8 cellular contexts compared by ENCODE assay signal in genomic region chr5:177403826-177404640, GRCh38. TPM values are rescaled to one million over a fixed set of nuclear protein-coding genes. Genes with fewer than 3 reads are reported as not detected.
A peak's percentile ranks its signal among the peaks of the same experiment; 100 is the strongest.
DNase-seq lines count a peak whose midpoint lies in the region; ATAC-seq and TF ChIP-seq lines count a peak whose summit lies in the region.

No MANE protein-coding gene starts in this region.

- H3K79me2 ChIP-seq in hepatocyte = no peaks in the 10 kb centered on the region

- in situ Hi-C loops in GM13976 (cut with MboI; ENCODE audit: low sequenced_read_pairs, unreplicated experiment) = loop anchor here (10.0 kb wide), 1 partner anchor 51 kb away; no protein-coding TSS in a partner anchor

- H3K4me3 ChIP-seq in HFF-Myc (replicated peaks; ENCODE audit: low read depth, low read length) = peak overlapping the region; percentile 50
- peak overlapping the region; percentile 66 for H3K4me3 ChIP-seq in hepatocyte
- H3K4me3 ChIP-seq in retinal pigment epithelial cell (ENCODE audit: low read length) = peak overlapping the region; percentile 48

- WGBS in hepatocyte (ENCODE audit: low lambda C conversion rate, missing lambda C conversion rate) = 2% methylated on average over 72 of the region's 89 CpGs

- H3K9me3 ChIP-seq in T-helper 17 cell (ENCODE audit: control insufficient read depth, low read length, poor library complexity, severe bottlenecking) = no peaks in the 10 kb centered on the region
- no peaks in the 10 kb centered on the region for H3K9me3 ChIP-seq in hepatocyte (ENCODE audit: low read depth)

- H3K36me3 ChIP-seq in hepatocyte (replicated peaks; ENCODE audit: insufficient read depth, low read depth) = no peaks in the 10 kb centered on the region

- H4K20me1 ChIP-seq in hepatocyte (ENCODE audit: insufficient read depth, poor library complexity, severe bottlenecking) = no peaks in the 10 kb centered on the region

- peak; percentile 83 for ATAC-seq in T-helper 17 cell

- H3K36me3 Mint-ChIP-seq in T-helper 17 cell (ENCODE audit: low read depth) = no peaks in the 10 kb centered on the region

- H3K4me2 ChIP-seq in hepatocyte = peak overlapping the region; percentile 100

- DNase-seq in GM13976 (ENCODE audit: low spot score) (peak; percentile 96), HFF-Myc (ENCODE audit: extremely low read depth, low read depth) (no peak), NAMALWA (ENCODE audit: low spot score) (peak; percentile 78), T-helper 17 cell (peak; percentile 77 to 80 (median 79)), anterior cingulate cortex (lab: John Stamatoyannopoulos, UW) (peak in 50 of 58 donors; percentile 6 to 75 (median 52)), hepatocyte (ENCODE audit: low spot score) (peak; percentile 93), retinal pigment epithelial cell (ENCODE audit: low read depth) (no peak), NCI-H1048 (lab: John Stamatoyannopoulos, UW) (no peak)

- peak overlapping the region; percentile 85 for H3K27ac Mint-ChIP-seq in T-helper 17 cell

- peak overlapping the region; percentile 75 for H2AFZ ChIP-seq in hepatocyte

- no peaks in the 10 kb centered on the region for H3K9me2 ChIP-seq in hepatocyte (replicated peaks; ENCODE audit: insufficient read depth)

- TF ChIP-seq CTCF in GM13976 (IDR thresholded peaks at IDR 0.05; ENCODE audit: borderline replicate concordance, control extremely low read depth, extremely low read depth, insufficient read depth, missing control alignments) (peak; percentile 98), HFF-Myc (IDR thresholded peaks at IDR 0.05; ENCODE audit: low read depth, low read length, missing control alignments) (peak; percentile 68), hepatocyte (IDR thresholded peaks at IDR 0.05; ENCODE audit: poor library complexity) (peak; percentile 74), retinal pigment epithelial cell (conservative IDR thresholded peaks at IDR 0.05; ENCODE audit: low read depth, low read length) (peak; percentile 73)

- H3K4me1 Mint-ChIP-seq in T-helper 17 cell = peaks cover 19% of the 10 kb centered on the region

- no peaks in the 10 kb centered on the region for H3K27me3 Mint-ChIP-seq in T-helper 17 cell

- peaks cover 18% of the 10 kb centered on the region for H3K4me1 ChIP-seq in hepatocyte (ENCODE audit: insufficient read depth)

- no peak overlapping the region for H3K27ac ChIP-seq in hepatocyte

- peaks cover 8% of the 10 kb centered on the region for H3K27me3 ChIP-seq in hepatocyte

- H3K4me3 Mint-ChIP-seq in T-helper 17 cell = peak overlapping the region; percentile 87

RNA-seq across cellular contexts. Expression of gene PFN3, which starts 3.6 kb away (rescaled TPM):
- total RNA-seq in T-helper 17 cell (not detected), hepatocyte (not detected in 2 replicates)
- not detected in 2 replicates for polyA plus RNA-seq in hepatocyte

RNA-seq across cellular contexts. Expression of gene F12, which starts 5.3 kb away (rescaled TPM):
- total RNA-seq in T-helper 17 cell (1 to 10 TPM in 1 of 2 donors, under 1 TPM in 1; 0.62 to 1.1 TPM), hepatocyte (16.5 and 18.2 TPM in 2 replicates)
- 46.6 and 49.8 TPM in 2 replicates for polyA plus RNA-seq in hepatocyte

RNA-seq across cellular contexts. Expression of gene SLC34A1, which starts 19.8 kb away (rescaled TPM):
- total RNA-seq in T-helper 17 cell (under 1 TPM; 0.31 to 0.40 TPM), hepatocyte (0.12 TPM in 1 of 2 replicates, not detected in the other)
- polyA plus RNA-seq in hepatocyte = 0.33 TPM in 1 of 2 replicates, not detected in the other

RNA-seq across cellular contexts. Expression of gene GRK6, which starts 22.4 kb away (rescaled TPM):
- total RNA-seq in T-helper 17 cell (100 to 1,000 TPM; 178 to 232 TPM), hepatocyte (29.3 and 31.6 TPM in 2 replicates)
- polyA plus RNA-seq in hepatocyte = 27.3 and 31.1 TPM in 2 replicates

RNA-seq across cellular contexts. Expression of gene PRR7, which starts 42.6 kb away (rescaled TPM):
- total RNA-seq in T-helper 17 cell = 10 to 100 TPM; 32.0 to 40.1 TPM
- total RNA-seq in hepatocyte = 4.8 TPM in 2 replicates
- 11.7 and 14.3 TPM in 2 replicates for polyA plus RNA-seq in hepatocyte

Comparison
In these comparisons a context has a peak if more than half of its experiments do, and no peak if none do; other contexts are left out.
1. DNase-seq: peak in GM13976 (single experiment), NAMALWA (single experiment), T-helper 17 cell (3 of 3), anterior cingulate cortex (50 of 58) and hepatocyte (single experiment); none in HFF-Myc (single experiment), retinal pigment epithelial cell (single experiment) and NCI-H1048 (single experiment).
2. Peak in every context shown above with its lines, with median percentiles within 50 percentile points of each other: CTCF ChIP-seq and H3K4me3 ChIP-seq.